In the genomic region with DNA sequence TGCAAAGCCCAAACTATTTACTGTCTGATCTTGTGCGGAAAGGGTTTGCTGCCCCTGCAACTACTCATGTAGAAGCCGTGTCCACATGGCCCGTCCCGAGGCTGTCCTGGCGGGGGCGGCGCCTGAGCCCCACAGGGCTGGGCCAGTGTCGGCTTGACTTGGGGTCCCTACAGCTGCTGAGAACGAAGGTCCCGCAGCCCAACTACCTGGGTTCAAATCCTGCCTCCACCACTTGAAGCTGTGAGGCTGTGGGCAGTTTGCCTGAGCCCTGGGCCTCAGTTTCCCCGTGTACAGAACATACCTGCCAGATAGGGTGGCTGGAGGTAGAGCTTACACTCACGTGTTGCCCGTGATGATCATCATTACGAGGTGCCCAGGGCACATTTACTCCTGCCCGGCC, we compare ENCODE assay signal across 1 cellular context.
TF ChIP-seq lines count a peak whose summit lies in the region.

No MANE protein-coding gene starts in this region.

TF ChIP-seq in GM12878, 131 proteins besides CTCF, POLR2A, EP300 and RAD21 (continued from another document):
- TF ChIP-seq ZBTB11 (CRISPR knock-in tag; IDR thresholded peaks at IDR 0.05), result no peak
